Comparison of ENCODE assay signal across 24 cellular contexts in genomic region chr5:107306597-107306996, GRCh38.
"Had no signal": no experiment of that assay in that cellular context is flagged by ENCODE, and none has a peak within 500 bp of the region (broad histone marks: within the 10 kb centered on the region; RNA-seq: fewer than 3 reads in every experiment).

No MANE protein-coding gene starts in this region.

- H3K27me3 ChIP-seq: adrenal gland, dorsolateral prefrontal cortex, neural progenitor cell, sigmoid colon, uterus had no signal

- H3K9me3 ChIP-seq: adrenal gland, sigmoid colon, uterus had no signal

- H3K36me3 ChIP-seq: adrenal gland, neural progenitor cell, sigmoid colon, uterus, WERI-Rb-1 had no signal

- FAIRE-seq: astrocyte, kidney had no signal

- H3K4me3 ChIP-seq: adrenal gland, dorsolateral prefrontal cortex, lung, neural progenitor cell, sigmoid colon, smooth muscle cell, uterus had no signal

- H3K9me3 Mint-ChIP-seq: neural progenitor cell; stimulated activated naive B cell treated with anti-CD40 and anti-IgM and Interleukin-4, amounts not matched to agents 10 μg/mL and 1 μg/mL and 100 μg/mL, for 72 hours; T-helper 2 cell treated with Interferon-gamma antibody and Interleukin-4, amounts not matched to agents 5 μg/mL and 100 μg/mL, for 36 hours had no signal

- DNase-seq: activated gamma-delta T cell treated with Interleukin-2 at 50 U/mL for 16 hours; activated T-cell treated with anti-CD3 and anti-CD28 coated beads, Interleukin-2, amount 50 U/mL, for 1 hour; adrenal gland; central memory CD4-positive, alpha-beta T cell; dorsolateral prefrontal cortex; foreskin melanocyte; kidney; naive thymus-derived CD8-positive, alpha-beta T cell; posterior cingulate gyrus; sigmoid colon; stimulated activated CD4-positive, alpha-beta T cell treated with anti-CD3 and anti-CD28 coated beads, Interleukin-15, amount 100 ng/mL, for 24 hours; stimulated activated CD4-positive, alpha-beta T cell treated with anti-CD3 and anti-CD28 coated beads, Interleukin-2, amount 100 ng/mL, for 48 hours; stimulated activated CD8-positive, alpha-beta memory T cell treated with anti-CD3 and anti-CD28 coated beads, Interleukin-4, amount 100 ng/mL, for 48 hours; stimulated activated naive B cell treated with anti-CD40 and anti-IgM and Interleukin-4, amounts not matched to agents 10 μg/mL and 1 μg/mL and 100 μg/mL, for 72 hours; trophoblast cell; uterus; WERI-Rb-1 had no signal

- H2AFZ ChIP-seq: neural progenitor cell had no signal

- H3K27ac ChIP-seq: adrenal gland, dorsolateral prefrontal cortex, neural progenitor cell, sigmoid colon, uterus, WERI-Rb-1 had no signal

- ATAC-seq: naive thymus-derived CD8-positive, alpha-beta T cell had no signal

- H3K4me1 ChIP-seq: adrenal gland, sigmoid colon, uterus had no signal

- H3K4me2 ChIP-seq: neural progenitor cell, smooth muscle cell had no signal

- H3K27ac Mint-ChIP-seq: activated naive CD8-positive, alpha-beta T cell; mesothelial cell of epicardium; naive thymus-derived CD8-positive, alpha-beta T cell; neural progenitor cell; stimulated activated naive B cell treated with anti-CD40 and anti-IgM and Interleukin-4, amounts not matched to agents 10 μg/mL and 1 μg/mL and 100 μg/mL, for 72 hours; T-helper 2 cell treated with Interferon-gamma antibody and Interleukin-4, amounts not matched to agents 5 μg/mL and 100 μg/mL, for 36 hours had no signal

- H3K36me3 Mint-ChIP-seq: activated naive CD8-positive, alpha-beta T cell; mesothelial cell of epicardium; naive thymus-derived CD8-positive, alpha-beta T cell; neural progenitor cell; stimulated activated naive B cell treated with anti-CD40 and anti-IgM and Interleukin-4, amounts not matched to agents 10 μg/mL and 1 μg/mL and 100 μg/mL, for 72 hours had no signal

- H3K9ac ChIP-seq: neural progenitor cell had no signal
